22 cellular contexts compared by ENCODE assay signal in the genomic region with DNA sequence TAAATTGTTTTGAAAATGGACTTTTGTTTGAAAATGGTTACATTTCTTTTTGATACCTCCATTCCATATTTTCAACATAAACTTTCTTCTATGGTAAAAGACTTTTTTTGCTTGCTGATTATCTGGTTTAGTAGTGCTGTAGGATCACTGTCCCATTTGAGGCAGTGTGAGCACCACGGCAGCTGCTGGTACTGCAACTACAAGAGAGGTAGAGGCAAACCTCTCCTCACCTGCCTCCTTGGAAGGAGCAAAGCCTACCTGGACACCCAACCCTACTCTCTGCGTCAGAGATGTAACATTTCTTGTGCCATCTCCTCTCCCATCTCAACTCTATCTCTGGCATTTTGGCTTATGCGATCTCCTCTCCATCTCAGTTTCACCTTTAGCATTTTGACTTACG.
"Had no signal": no experiment of that assay in that cellular context is flagged by ENCODE, and none has a peak within 500 bp of the region (broad histone marks: within the 10 kb centered on the region; RNA-seq: fewer than 3 reads in every experiment).

No MANE protein-coding gene starts in this region.

- H3K9me3 Mint-ChIP-seq: activated naive CD8-positive, alpha-beta T cell treated with anti-CD3 and anti-CD28 coated beads, Interleukin-2, amount 10 ng/mL, durations not matched to agents 7 days and 5 days; activated T-cell treated with anti-CD3 and anti-CD28 coated beads, Interleukin-2, amount 50 U/mL, for 72 hours; brain; neural crest cell; stimulated activated naive CD8-positive, alpha-beta T cell treated with anti-CD3 and anti-CD28 coated beads, Interleukin-15, Interleukin-2, amounts not matched to agents 100 ng/mL and 50 ng/mL, for 24 hours; type B pancreatic cell had no signal

- H3K27me3 Mint-ChIP-seq: activated naive CD8-positive, alpha-beta T cell treated with anti-CD3 and anti-CD28 coated beads, Interleukin-2, amount 10 ng/mL, durations not matched to agents 7 days and 5 days; brain; stimulated activated naive CD8-positive, alpha-beta T cell treated with anti-CD3 and anti-CD28 coated beads, Interleukin-15, Interleukin-2, amounts not matched to agents 100 ng/mL and 50 ng/mL, for 24 hours; type B pancreatic cell had no signal

- H3K4me3 Mint-ChIP-seq: activated naive CD8-positive, alpha-beta T cell treated with anti-CD3 and anti-CD28 coated beads, Interleukin-2, amount 10 ng/mL, durations not matched to agents 7 days and 5 days; activated T-cell treated with anti-CD3 and anti-CD28 coated beads, Interleukin-2, amount 50 U/mL, for 72 hours; neural crest cell; stimulated activated naive CD8-positive, alpha-beta T cell treated with anti-CD3 and anti-CD28 coated beads, Interleukin-15, Interleukin-2, amounts not matched to agents 100 ng/mL and 50 ng/mL, for 24 hours; type B pancreatic cell had no signal

- H3K9me3 ChIP-seq: colonic mucosa, lower lobe of right lung, psoas muscle had no signal

- H3K27ac Mint-ChIP-seq: activated naive CD8-positive, alpha-beta T cell treated with anti-CD3 and anti-CD28 coated beads, Interleukin-2, amount 10 ng/mL, durations not matched to agents 7 days and 5 days; activated T-cell treated with anti-CD3 and anti-CD28 coated beads, Interleukin-2, amount 50 U/mL, for 72 hours; stimulated activated naive CD8-positive, alpha-beta T cell treated with anti-CD3 and anti-CD28 coated beads, Interleukin-15, Interleukin-2, amounts not matched to agents 100 ng/mL and 50 ng/mL, for 24 hours; type B pancreatic cell had no signal

- FAIRE-seq: endometrium, frontal cortex had no signal

- H3K36me3 Mint-ChIP-seq: type B pancreatic cell had no signal

- H3K27me3 ChIP-seq: colonic mucosa had no signal

- DNase-seq: activated CD8-positive, alpha-beta memory T cell treated with anti-CD3 and anti-CD28 coated beads for 24 hours; activated CD8-positive, alpha-beta memory T cell treated with anti-CD3 and anti-CD28 coated beads, Interleukin-2, amount 50 U/mL, for 48 hours; activated gamma-delta T cell treated with Interleukin-2 at 50 U/mL for 16 hours; activated naive CD8-positive, alpha-beta T cell treated with anti-CD3 and anti-CD28 coated beads, Interleukin-2, amount 10 ng/mL, durations not matched to agents 7 days and 5 days; activated T-cell treated with anti-CD3 and anti-CD28 coated beads, Interleukin-2, amount 50 U/mL, for 72 hours; central memory CD4-positive, alpha-beta T cell; colonic mucosa; hypothalamus; islet precursor cell; left colon; lower lobe of right lung; psoas muscle; T-helper 1 cell; T1000 had no signal

- H3K36me3 ChIP-seq: colonic mucosa, lower lobe of right lung had no signal

- ATAC-seq: activated CD4-positive, CD25-positive, alpha-beta regulatory T cell treated with anti-CD3 and anti-CD28 coated beads, Interleukin-2, amount 50 U/mL, for 24 hours; activated T-cell treated with anti-CD3 and anti-CD28 coated beads, Interleukin-2, amount 50 U/mL, for 72 hours; left colon; psoas muscle; right cardiac atrium had no signal

- H3K4me1 ChIP-seq: colonic mucosa had no signal

- H3K4me3 ChIP-seq: colonic mucosa, lower lobe of right lung, psoas muscle had no signal

- H3K27ac ChIP-seq: colonic mucosa, lower lobe of right lung, psoas muscle had no signal
